In the genomic region with DNA sequence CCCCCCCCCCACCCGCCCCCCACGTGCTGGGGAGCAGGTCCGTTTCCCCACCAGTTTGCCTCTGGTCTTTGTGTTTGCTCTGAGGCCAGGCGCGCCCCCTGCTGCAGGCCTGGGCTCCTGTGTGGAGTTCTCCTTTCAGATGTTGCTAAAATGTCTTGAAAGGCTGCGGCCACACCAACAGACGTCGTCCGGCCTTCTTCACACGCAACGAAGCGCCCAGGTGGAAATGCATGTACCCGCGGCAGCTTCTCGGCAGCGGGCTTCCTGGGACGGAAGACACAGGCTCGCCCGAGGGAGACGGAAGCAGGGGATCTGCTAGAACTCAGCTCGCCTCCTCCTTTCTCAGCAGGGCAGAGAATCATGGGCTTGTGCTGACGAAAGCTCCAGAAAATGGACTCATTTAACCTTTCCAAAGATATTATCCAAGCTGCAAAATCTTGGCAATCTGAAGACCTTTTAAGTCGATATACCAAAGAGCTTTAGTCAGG, we compare ENCODE assay signal across 8 cellular contexts.
DNase-seq lines count a peak whose midpoint lies in the region; ATAC-seq lines count a peak whose summit lies in the region.

No MANE protein-coding gene starts in this region.

- DNase-seq in DMS 273 (lab: John Stamatoyannopoulos, UW; ENCODE audit: unreplicated experiment), result peak; percentile 53
- no peak for DNase-seq in DMS 273 treated with DMSO at 0.1 percent for 48 hours (lab: John Stamatoyannopoulos, UW)
- DNase-seq in NCI-H510A (lab: John Stamatoyannopoulos, UW), result peak; percentile 79
- peak in 40 of 42 donors; percentile 27 to 77 (median 56) for DNase-seq in head of caudate nucleus
- DNase-seq in neuronal stem cell (ENCODE audit: low spot score), result peak; percentile 72

- intact Hi-C loops in head of caudate nucleus (cut with DNase I), result no loop called here

- peaks cover 0 to 4% (median 0%) of the 10 kb centered on the region in 3 experiments for H3K27me3 ChIP-seq in neuronal stem cell (ENCODE audit: control insufficient read depth in 3 of 3, insufficient read depth in 3 of 3, low read depth in 1 of 3, low read length in 3 of 3)

- H3K36me3 ChIP-seq in neuronal stem cell (replicated peaks in 1 of 2; ENCODE audit: control insufficient read depth in 2 of 2, insufficient read depth in 2 of 2, low read length in 2 of 2), result no peaks in the 10 kb centered on the region

- no peak overlapping the region for H3K14ac ChIP-seq in neuronal stem cell (ENCODE audit: low read length)

- H3K27me3 Mint-ChIP-seq in activated naive CD8-positive, alpha-beta T cell, result peaks cover 7% of the 10 kb centered on the region

- ATAC-seq in HG02943 (IDR thresholded peaks at IDR 0.05; ENCODE audit: low read depth, unreplicated experiment) (peak; percentile 87), HG02840 (IDR thresholded peaks at IDR 0.05; ENCODE audit: low FRiP score, unreplicated experiment) (no peak)

- peak overlapping the region; percentile 64 for H3K9ac ChIP-seq in neuronal stem cell (ENCODE audit: low read depth, low read length, poor library complexity)

- H3K4me1 ChIP-seq in neuronal stem cell (ENCODE audit: control insufficient read depth in 2 of 2, insufficient read depth in 1 of 2, low read depth in 1 of 2, low read length in 2 of 2), result peaks cover 23 to 33% of the 10 kb centered on the region in 2 donors

- peak overlapping the region; percentile 77 for H2BK12ac ChIP-seq in neuronal stem cell (ENCODE audit: low read length)

- WGBS in neuronal stem cell (ENCODE audit: extremely low coverage in 2 of 2, insufficient read length in 2 of 2, insufficient replicate concordance in 1 of 2), 2 donors, result no CpG with 5 or more reads among the region's 23 CpGs

- no peak overlapping the region for H4K91ac ChIP-seq in neuronal stem cell (ENCODE audit: low read depth, low read length, poor library complexity)

- peak overlapping the region; percentile 73 for H3K27ac ChIP-seq in neuronal stem cell (replicated peaks; ENCODE audit: low read length)

- no peak overlapping the region for H2BK120ac ChIP-seq in neuronal stem cell (ENCODE audit: low read depth, low read length)

- H2BK5ac ChIP-seq in neuronal stem cell (ENCODE audit: low read length), result no peak overlapping the region

- no peaks in the 10 kb centered on the region for H3K79me1 ChIP-seq in neuronal stem cell (ENCODE audit: low read depth, low read length)

- H3K4me2 ChIP-seq in neuronal stem cell (ENCODE audit: insufficient read depth, low read length, poor library complexity, severe bottlenecking), result peak overlapping the region; percentile 77

- H3K27ac Mint-ChIP-seq in activated naive CD8-positive, alpha-beta T cell, result no peak overlapping the region

- H4K8ac ChIP-seq in neuronal stem cell (ENCODE audit: low read depth, low read length), result no peak overlapping the region

- H2AFZ ChIP-seq in neuronal stem cell (ENCODE audit: low read length), result peak overlapping the region; percentile 85

- no peak overlapping the region for H3K23ac ChIP-seq in neuronal stem cell (ENCODE audit: low read depth, low read length, poor library complexity)

- peak overlapping the region; percentile 39 to 61 for H3K4me3 ChIP-seq in neuronal stem cell (ENCODE audit: low read length in 2 of 2)

- no peaks in the 10 kb centered on the region for H3K36me3 Mint-ChIP-seq in activated naive CD8-positive, alpha-beta T cell

- H3K4ac ChIP-seq in neuronal stem cell (ENCODE audit: low read length), result no peak overlapping the region

- H3K4me1 Mint-ChIP-seq in activated naive CD8-positive, alpha-beta T cell (ENCODE audit: low read depth), result peaks cover 16% of the 10 kb centered on the region

- no peak overlapping the region for H2BK15ac ChIP-seq in neuronal stem cell (ENCODE audit: low read length)

- H3K9me3 Mint-ChIP-seq in activated naive CD8-positive, alpha-beta T cell (ENCODE audit: low read depth), result no peaks in the 10 kb centered on the region

- H3K18ac ChIP-seq in neuronal stem cell (ENCODE audit: low read length), result peak overlapping the region; percentile 99

- H2AK5ac ChIP-seq in neuronal stem cell (ENCODE audit: low read depth, low read length), result no peak overlapping the region

- H3K4me3 Mint-ChIP-seq in activated naive CD8-positive, alpha-beta T cell, result peak overlapping the region; percentile 61

- no peaks in the 10 kb centered on the region for H3K9me3 ChIP-seq in neuronal stem cell (replicated peaks in 1 of 2; ENCODE audit: control insufficient read depth in 2 of 2, insufficient read depth in 1 of 2, low read depth in 1 of 2, low read length in 2 of 2)
